Comparison of ENCODE assay signal across 9 cellular contexts in the genomic region with DNA sequence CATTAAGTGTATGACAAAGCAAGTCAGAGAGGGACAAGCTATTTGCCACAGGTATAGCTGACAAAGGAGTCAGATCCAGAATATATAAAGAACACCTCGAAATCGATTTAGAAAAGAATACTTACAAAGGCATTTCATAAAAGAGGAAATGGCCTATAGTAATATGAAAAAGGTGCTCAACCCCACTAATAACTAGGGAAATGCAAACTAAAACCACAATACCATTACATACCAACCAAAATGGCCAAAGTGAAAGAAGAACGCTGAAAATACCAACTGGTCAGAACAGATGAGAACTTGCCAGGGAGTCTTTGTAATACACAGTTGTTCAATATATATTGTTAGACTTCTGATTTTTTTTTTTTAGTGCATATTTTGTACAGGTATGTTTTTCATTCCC.
DNase-seq lines count a peak whose midpoint lies in the region; ATAC-seq, FAIRE-seq and TF ChIP-seq lines count a peak whose summit lies in the region.
"Had no signal": no experiment of that assay in that cellular context is flagged by ENCODE, and none has a peak within 500 bp of the region (broad histone marks: within the 10 kb centered on the region; RNA-seq: fewer than 3 reads in every experiment).

No MANE protein-coding gene starts in this region.

- no peak overlapping the region; the same call in 1 of the 2 replicates for H3K9ac ChIP-seq in OCI-LY3 (ENCODE audit: low read length)

- peak; percentile 29 for DNase-seq in GM06990 (ENCODE audit: extremely low read depth, insufficient read length)
- DNase-seq in GM19239 (ENCODE audit: insufficient read length, low spot score), result peak; percentile 22
- DNase-seq in NCI-H82 (lab: John Stamatoyannopoulos, UW), result no peak
- DNase-seq in NCI-H2227 treated with DMSO at 0.1 percent for 48 hours (lab: John Stamatoyannopoulos, UW), result no peak
- DNase-seq in lower lobe of right lung, result no peak
- no peak for DNase-seq in stimulated activated CD4-positive, alpha-beta T cell treated with anti-CD3 and anti-CD28 coated beads, Interleukin-4, amount 100 ng/mL, for 1 hour

- H3K36me3 ChIP-seq in GM06990 (ENCODE audit: control insufficient read depth, insufficient read depth, low read length) (no peaks in the 10 kb centered on the region; the same call in none of the 2 replicates), OCI-LY3 (replicated peaks; ENCODE audit: low read depth, low read length) (peaks cover 10% of the 10 kb centered on the region), lower lobe of right lung (peaks cover 2% of the 10 kb centered on the region)
- H3K36me3 ChIP-seq: WERI-Rb-1 had no signal

- H3K9me3 ChIP-seq in OCI-LY3 (ENCODE audit: insufficient read depth, low read length) (no peaks in the 10 kb centered on the region), lower lobe of right lung (no peaks in the 10 kb centered on the region)

- H4K20me1 ChIP-seq in OCI-LY3 (ENCODE audit: insufficient read depth, low read length), result no peaks in the 10 kb centered on the region

- H3K27me3 ChIP-seq in GM06990 (replicated peaks; ENCODE audit: control insufficient read depth, insufficient read depth, low read length) (no peaks in the 10 kb centered on the region), OCI-LY3 (ENCODE audit: low read depth, low read length) (no peaks in the 10 kb centered on the region), lower lobe of right lung (ENCODE audit: low read depth) (no peaks in the 10 kb centered on the region)

- peaks cover 8% of the 10 kb centered on the region for H3K79me2 ChIP-seq in OCI-LY3 (ENCODE audit: low read length)

- H2AFZ ChIP-seq in OCI-LY3 (ENCODE audit: low read depth, low read length), result no peak overlapping the region

- peak; percentile 93 for FAIRE-seq in GM19239 (lab: Jason Lieb, UNC)

- H3K4me3 ChIP-seq in GM06990 (replicated peaks; ENCODE audit: low read depth, low read length), result no peak overlapping the region
- H3K4me3 ChIP-seq in OCI-LY3 (ENCODE audit: low read length), result peak overlapping the region; percentile 34
- no peak overlapping the region for H3K4me3 ChIP-seq in lower lobe of right lung

- ATAC-seq in HG02885 (IDR thresholded peaks at IDR 0.05; ENCODE audit: poor library complexity, unreplicated experiment) (peak; percentile 76), lower lobe of right lung (no peak)

- intact Hi-C loops in lower lobe of right lung (cut with DNase I), result no loop called here

- TF ChIP-seq CTCF in GM06990 (IDR thresholded peaks at IDR 0.05; ENCODE audit: insufficient read depth, low read length, poor library complexity, severe bottlenecking), result no peak
- no peak for TF ChIP-seq CTCF in OCI-LY3 (IDR thresholded peaks at IDR 0.05; ENCODE audit: low read depth, low read length)
- no peak for TF ChIP-seq CTCF in lower lobe of right lung (IDR thresholded peaks at IDR 0.05)

- H3K4me2 ChIP-seq in OCI-LY3 (ENCODE audit: low read length), result peak overlapping the region; percentile 60

- H3K27ac ChIP-seq in OCI-LY3 (ENCODE audit: low read length), result peak overlapping the region; percentile 49
- no peak overlapping the region for H3K27ac ChIP-seq in lower lobe of right lung
- H3K27ac ChIP-seq: WERI-Rb-1 had no signal

- H3K4me1 ChIP-seq in OCI-LY3 (ENCODE audit: low read length), result peaks cover 32% of the 10 kb centered on the region
- no peaks in the 10 kb centered on the region for H3K4me1 ChIP-seq in lower lobe of right lung

Comparison
In these comparisons a context has a peak if more than half of its experiments do, and no peak if none do; other contexts are left out.
1. DNase-seq: peak in GM06990 (single experiment) and GM19239 (single experiment); none in NCI-H82 (single experiment), NCI-H2227 treated with DMSO at 0.1 percent for 48 hours (single experiment), lower lobe of right lung (single experiment) and stimulated activated CD4-positive, alpha-beta T cell treated with anti-CD3 and anti-CD28 coated beads, Interleukin-4, amount 100 ng/mL, for 1 hour (single experiment).